ENCODE assay signal across 2 cellular contexts in the genomic region with DNA sequence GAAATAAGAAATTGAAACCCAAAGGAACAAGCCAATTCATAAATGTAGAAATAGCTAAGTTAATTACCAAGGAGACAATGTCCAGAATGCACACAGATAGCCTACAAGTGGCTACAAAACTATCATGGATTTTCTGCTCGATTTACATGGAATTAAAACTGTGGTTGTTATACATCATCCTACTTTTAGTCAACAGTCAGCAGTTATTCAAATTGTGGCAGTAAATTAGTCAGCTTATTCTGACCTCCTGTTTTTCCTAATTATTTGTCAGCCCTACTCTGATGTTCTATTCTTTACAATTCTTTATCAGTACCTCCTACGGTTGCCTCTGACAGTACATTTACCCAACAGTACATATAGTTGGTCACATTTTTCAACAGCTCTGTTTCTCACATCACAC.
A peak's percentile ranks its signal among the peaks of the same experiment; 100 is the strongest.
TF ChIP-seq lines count a peak whose summit lies in the region.

No MANE protein-coding gene starts in this region.

TF ChIP-seq in IMR-90, 13 proteins besides CTCF, POLR2A, EP300 and RAD21:
- TF ChIP-seq MAFK (IDR thresholded peaks at IDR 0.05; ENCODE audit: low read depth, low read length) (peak; percentile 79), SMC3 (IDR thresholded peaks at IDR 0.05; ENCODE audit: low read depth, low read length) (no peak)
TF ChIP-seq in IMR-90: peak in this region for 1.

TF ChIP-seq in K562, 482 proteins besides CTCF, POLR2A, EP300 and RAD21:
- TF ChIP-seq, protein P1, sequence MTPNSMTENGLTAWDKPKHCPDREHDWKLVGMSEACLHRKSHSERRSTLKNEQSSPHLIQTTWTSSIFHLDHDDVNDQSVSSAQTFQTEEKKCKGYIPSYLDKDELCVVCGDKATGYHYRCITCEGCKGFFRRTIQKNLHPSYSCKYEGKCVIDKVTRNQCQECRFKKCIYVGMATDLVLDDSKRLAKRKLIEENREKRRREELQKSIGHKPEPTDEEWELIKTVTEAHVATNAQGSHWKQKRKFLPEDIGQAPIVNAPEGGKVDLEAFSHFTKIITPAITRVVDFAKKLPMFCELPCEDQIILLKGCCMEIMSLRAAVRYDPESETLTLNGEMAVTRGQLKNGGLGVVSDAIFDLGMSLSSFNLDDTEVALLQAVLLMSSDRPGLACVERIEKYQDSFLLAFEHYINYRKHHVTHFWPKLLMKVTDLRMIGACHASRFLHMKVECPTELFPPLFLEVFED (CRISPR knock-in tag; conservative IDR thresholded peaks at IDR 0.05) = no peak
- TF ChIP-seq ZNF316 (IDR thresholded peaks at IDR 0.05) = peak; percentile 75; the same call in 1 of the 2 replicates
- TF ChIP-seq CEBPG (CRISPR knock-in tag; IDR thresholded peaks at IDR 0.05) = no peak
- TF ChIP-seq CEBPG (tag; conservative IDR thresholded peaks at IDR 0.05 in 1 of 2, IDR thresholded peaks at IDR 0.05 in 1 of 2) = no peak
- no peak for TF ChIP-seq WHSC1 (IDR thresholded peaks at IDR 0.05; ENCODE audit: low read length)
- TF ChIP-seq MAFG (tag; conservative IDR thresholded peaks at IDR 0.05) = peak; percentile 33; the same call in 1 of the 2 replicates
- no peak for TF ChIP-seq BRCA1 (IDR thresholded peaks at IDR 0.05)
- no peak for TF ChIP-seq BRCA1 (CRISPR knock-in tag; IDR thresholded peaks at IDR 0.05)
- TF ChIP-seq, protein P2, sequence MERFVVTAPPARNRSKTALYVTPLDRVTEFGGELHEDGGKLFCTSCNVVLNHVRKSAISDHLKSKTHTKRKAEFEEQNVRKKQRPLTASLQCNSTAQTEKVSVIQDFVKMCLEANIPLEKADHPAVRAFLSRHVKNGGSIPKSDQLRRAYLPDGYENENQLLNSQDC (CRISPR knock-in tag; IDR thresholded peaks at IDR 0.05) = no peak
- TF ChIP-seq CREM (IDR thresholded peaks at IDR 0.05; ENCODE audit: low read depth) = no peak
- TF ChIP-seq, protein P3, sequence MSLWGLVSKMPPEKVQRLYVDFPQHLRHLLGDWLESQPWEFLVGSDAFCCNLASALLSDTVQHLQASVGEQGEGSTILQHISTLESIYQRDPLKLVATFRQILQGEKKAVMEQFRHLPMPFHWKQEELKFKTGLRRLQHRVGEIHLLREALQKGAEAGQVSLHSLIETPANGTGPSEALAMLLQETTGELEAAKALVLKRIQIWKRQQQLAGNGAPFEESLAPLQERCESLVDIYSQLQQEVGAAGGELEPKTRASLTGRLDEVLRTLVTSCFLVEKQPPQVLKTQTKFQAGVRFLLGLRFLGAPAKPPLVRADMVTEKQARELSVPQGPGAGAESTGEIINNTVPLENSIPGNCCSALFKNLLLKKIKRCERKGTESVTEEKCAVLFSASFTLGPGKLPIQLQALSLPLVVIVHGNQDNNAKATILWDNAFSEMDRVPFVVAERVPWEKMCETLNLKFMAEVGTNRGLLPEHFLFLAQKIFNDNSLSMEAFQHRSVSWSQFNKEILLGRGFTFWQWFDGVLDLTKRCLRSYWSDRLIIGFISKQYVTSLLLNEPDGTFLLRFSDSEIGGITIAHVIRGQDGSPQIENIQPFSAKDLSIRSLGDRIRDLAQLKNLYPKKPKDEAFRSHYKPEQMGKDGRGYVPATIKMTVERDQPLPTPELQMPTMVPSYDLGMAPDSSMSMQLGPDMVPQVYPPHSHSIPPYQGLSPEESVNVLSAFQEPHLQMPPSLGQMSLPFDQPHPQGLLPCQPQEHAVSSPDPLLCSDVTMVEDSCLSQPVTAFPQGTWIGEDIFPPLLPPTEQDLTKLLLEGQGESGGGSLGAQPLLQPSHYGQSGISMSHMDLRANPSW (CRISPR knock-in tag; IDR thresholded peaks at IDR 0.05) = no peak
- peak; percentile 37; the same call in 1 of the 2 replicates for TF ChIP-seq C11orf30 (IDR thresholded peaks at IDR 0.05; ENCODE audit: low read depth)
- 0 out of 2 replicates have a peak, but pooled peaks have one; percentile 24 for TF ChIP-seq MAFF (IDR thresholded peaks at IDR 0.05; ENCODE audit: low read length)
- TF ChIP-seq ERF (CRISPR knock-in tag; IDR thresholded peaks at IDR 0.05) = no peak
- TF ChIP-seq MAFK (IDR thresholded peaks at IDR 0.05; ENCODE audit: low read length) = peak; percentile 11; the same call in 1 of the 2 replicates
- no peak for TF ChIP-seq PML (IDR thresholded peaks at IDR 0.05; ENCODE audit: low read length)
